9 cellular contexts compared by ENCODE assay signal in the genomic region with DNA sequence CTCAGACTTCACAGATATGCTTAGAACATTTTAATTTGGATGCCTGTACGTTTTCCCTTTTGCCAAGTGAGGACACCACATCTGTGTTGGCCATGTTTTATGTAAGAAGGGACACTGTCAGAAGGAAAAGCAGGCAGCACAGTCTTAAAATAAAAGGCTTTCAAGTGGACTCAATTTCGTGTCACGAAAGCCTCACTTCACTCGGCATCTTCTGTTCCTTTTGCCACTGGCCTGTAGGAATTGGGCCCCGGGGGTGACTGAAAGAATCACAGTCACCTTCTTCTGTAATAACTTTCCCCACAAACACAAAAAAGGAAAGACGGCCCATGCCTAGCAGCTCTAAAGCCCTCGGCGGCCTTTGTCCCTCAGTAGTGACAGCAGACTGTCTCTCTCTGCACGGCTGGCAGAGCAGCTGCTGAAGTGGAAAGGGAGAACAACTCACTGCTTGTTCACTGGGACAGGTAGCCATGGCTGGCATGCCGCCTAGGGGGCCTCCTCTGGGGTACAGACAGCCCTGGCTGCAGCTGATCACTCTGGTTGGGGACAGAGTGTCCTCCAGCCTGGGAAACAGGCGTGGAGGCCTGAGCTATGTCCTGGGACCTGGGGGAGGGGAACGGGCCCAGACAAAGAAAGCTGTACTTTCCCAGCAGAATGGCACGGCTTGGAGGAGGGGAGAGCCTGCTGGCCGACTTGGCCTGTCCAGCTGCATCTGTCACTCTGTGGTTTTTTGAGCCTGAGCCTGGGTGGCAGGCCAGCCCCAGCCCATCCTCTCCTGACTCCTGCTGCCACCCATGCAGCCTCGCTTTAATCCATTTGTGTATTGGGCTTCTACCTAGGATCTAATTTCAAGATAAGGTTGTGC. TPM values are rescaled to one million over a fixed set of nuclear protein-coding genes. Genes with fewer than 3 reads are reported as not detected.
DNase-seq lines count a peak whose midpoint lies in the region; ATAC-seq and TF ChIP-seq lines count a peak whose summit lies in the region.
"Had no signal": no experiment of that assay in that cellular context is flagged by ENCODE, and none has a peak within 500 bp of the region (broad histone marks: within the 10 kb centered on the region; RNA-seq: fewer than 3 reads in every experiment).

No MANE protein-coding gene starts in this region.

- H3K9me3 ChIP-seq in Caco-2 (no peaks in the 10 kb centered on the region), MM.1S (replicated peaks; ENCODE audit: insufficient read depth, low read length) (no peaks in the 10 kb centered on the region), gastroesophageal sphincter (no peaks in the 10 kb centered on the region)

- peak overlapping the region; percentile 71 for H3K9ac ChIP-seq in MM.1S (ENCODE audit: low read length)

- peaks cover 61% of the 10 kb centered on the region for H3K4me1 ChIP-seq in Caco-2
- H3K4me1 ChIP-seq in MM.1S (ENCODE audit: low read length), result peaks cover 62% of the 10 kb centered on the region
- H3K4me1 ChIP-seq in gastroesophageal sphincter, result peaks cover 0 to 94% (median 49%) of the 10 kb centered on the region in 3 donors

- no peaks in the 10 kb centered on the region for H4K20me1 ChIP-seq in MM.1S (ENCODE audit: insufficient read depth, low read length)

- DNase-seq in Caco-2 (peak in 1 of 2 experiments; percentile 55), MM.1S (peak; percentile 69), occipital lobe (lab: John Stamatoyannopoulos, UW) (peak; percentile 93), T-helper 9 cell (no peak)
- DNase-seq in central memory CD4-positive, alpha-beta T cell, result no peak
- DNase-seq in activated CD4-positive, alpha-beta T cell treated with anti-CD3 and anti-CD28 coated beads, Interleukin-2, amount 50 U/mL, for 1 hour, result no peak
- DNase-seq: naive B cell had no signal

- peak overlapping the region; percentile 54 for H3K27ac Mint-ChIP-seq in Caco-2 (ENCODE audit: unreplicated experiment)

- peak overlapping the region; percentile 50 for H2AFZ ChIP-seq in MM.1S (ENCODE audit: low read length)

- CTCF ChIA-PET in Caco-2 (lab: Charles Lee), result interaction anchor here (0.6 to 2.1 kb wide), 12 partner anchors 10 to 39 kb away, joined by 3 to 15 read pairs (median 4); no protein-coding TSS in a partner anchor

- TF ChIP-seq CTCF in Caco-2 (IDR thresholded peaks at IDR 0.05; ENCODE audit: insufficient read depth in 1 of 2, low read depth in 1 of 2, low read length in 1 of 2, severe bottlenecking in 1 of 2, unreplicated experiment in 1 of 2) (no peak), MM.1S (IDR thresholded peaks at IDR 0.05; ENCODE audit: low read length) (no peak), gastroesophageal sphincter (IDR thresholded peaks at IDR 0.05) (no peak)

- peak; percentile 2 for ATAC-seq in gastroesophageal sphincter
- ATAC-seq in HG03097 (IDR thresholded peaks at IDR 0.05; ENCODE audit: low FRiP score, unreplicated experiment), result no peak

- no peaks in the 10 kb centered on the region for H3K27me3 ChIP-seq in Caco-2 (replicated peaks; ENCODE audit: control insufficient read depth, insufficient read depth, low read length)
- H3K27me3 ChIP-seq in MM.1S (replicated peaks; ENCODE audit: insufficient read depth, low read length), result no peaks in the 10 kb centered on the region
- no peaks in the 10 kb centered on the region for H3K27me3 ChIP-seq in gastroesophageal sphincter

- peak overlapping the region; percentile 20 for H3K4me3 Mint-ChIP-seq in Caco-2 (ENCODE audit: unreplicated experiment)

- POLR2A ChIA-PET in Caco-2 (lab: Charles Lee), result interaction anchor here (0.6 to 1.2 kb wide), 2 partner anchors 15 to 98 kb away, joined by 3 to 7 read pairs; a partner anchor contains a TSS

- intact Hi-C loops in Caco-2 (cut with micrococcal nuclease; ENCODE audit: unreplicated experiment), result no loop called here

- H3K36me3 Mint-ChIP-seq in Caco-2 (ENCODE audit: insufficient read depth, unreplicated experiment), result peaks cover 16% of the 10 kb centered on the region
- H3K36me3 Mint-ChIP-seq: naive B cell had no signal

- H3K27ac ChIP-seq in MM.1S (ENCODE audit: low read length) (peak overlapping the region; percentile 87), gastroesophageal sphincter (peak overlapping the region; percentile 9 to 94 (median 78))

- no peak for TF ChIP-seq POLR2A in gastroesophageal sphincter (IDR thresholded peaks at IDR 0.05)

- H3K79me2 ChIP-seq in MM.1S (ENCODE audit: low read length), result peaks cover 91% of the 10 kb centered on the region

- 0 out of 2 replicates have a peak, but pooled peaks cover 2% of the 10 kb centered on the region for H3K36me3 ChIP-seq in Caco-2 (ENCODE audit: control insufficient read depth, insufficient read depth, low read length)
- H3K36me3 ChIP-seq in MM.1S (replicated peaks; ENCODE audit: insufficient read depth, low read length), result no peaks in the 10 kb centered on the region
- H3K36me3 ChIP-seq in gastroesophageal sphincter, result no peaks in the 10 kb centered on the region

- WGBS in gastroesophageal sphincter (ENCODE audit: low coverage in 1 of 2), 2 donors, result 64 to 65% methylated on average over 4 to 10 of the region's 15 CpGs

- no peaks in the 10 kb centered on the region for H3K9me2 ChIP-seq in MM.1S (replicated peaks; ENCODE audit: insufficient read depth, low read length)

- H3K9me3 Mint-ChIP-seq in Caco-2 (ENCODE audit: unreplicated experiment), result peaks cover 11% of the 10 kb centered on the region

- peaks cover 59% of the 10 kb centered on the region for H3F3A ChIP-seq in MM.1S (ENCODE audit: insufficient read depth, low read length)

- H3K4me3 ChIP-seq in Caco-2 (ENCODE audit: low read depth, low read length) (no peak overlapping the region), MM.1S (ENCODE audit: low read length) (peak overlapping the region; percentile 56), gastroesophageal sphincter (peak overlapping the region in 1 of 2 donors; percentile 82)

- no peak for TF ChIP-seq EP300 in gastroesophageal sphincter (IDR thresholded peaks at IDR 0.05)

- no TSS peak for BruUV-seq in Caco-2 (replicated peaks; lab: Mats Ljungman, UMichigan)

- no peaks in the 10 kb centered on the region for H3K27me3 Mint-ChIP-seq in Caco-2 (ENCODE audit: insufficient read depth, unreplicated experiment)

- peaks cover 55% of the 10 kb centered on the region for H3K4me1 Mint-ChIP-seq in Caco-2 (ENCODE audit: low read depth, unreplicated experiment)

- peak overlapping the region; percentile 97 for H3K4me2 ChIP-seq in MM.1S (ENCODE audit: low read depth, low read length)

RNA-seq across cellular contexts. Expression of a gene that starts 4.4 kb away (rescaled TPM):
- total RNA-seq in Caco-2 (2022) (40.8 and 55.6 TPM in 2 replicates), gastroesophageal sphincter (10 to 100 TPM; 23.5 to 57.7 (median 31.6) TPM), occipital lobe (7.2 TPM)

RNA-seq across cellular contexts. Expression of a gene that starts 14.6 kb away (rescaled TPM):
- 7.0 and 13.6 TPM in 2 replicates for total RNA-seq in Caco-2 (2022)
- 100 to 1,000 TPM in 2 of 4 donors, 10 to 100 TPM in 2; 48.3 to 428 (median 103) TPM for total RNA-seq in gastroesophageal sphincter
- 3.1 TPM for total RNA-seq in occipital lobe

RNA-seq across cellular contexts. Expression of a gene that starts 36.7 kb away (rescaled TPM):
- total RNA-seq in Caco-2 (2022) (46.5 and 60.8 TPM in 2 replicates), gastroesophageal sphincter (10 to 100 TPM; 19.2 to 35.6 (median 27.1) TPM), occipital lobe (48.8 TPM)

RNA-seq across cellular contexts. Expression of a gene that starts 52.9 kb away (rescaled TPM):
- total RNA-seq in Caco-2 (2022), result not detected in 2 replicates
- under 1 TPM in 1 of 4 donors, not detected in 3; 0.35 TPM for total RNA-seq in gastroesophageal sphincter
- total RNA-seq in occipital lobe, result 0.16 TPM

Comparison
In these comparisons a context has a peak if more than half of its experiments do, and no peak if none do; other contexts are left out.
1. DNase-seq: peak in MM.1S (single experiment) and occipital lobe (single experiment); none in central memory CD4-positive, alpha-beta T cell (single experiment), activated CD4-positive, alpha-beta T cell treated with anti-CD3 and anti-CD28 coated beads, Interleukin-2, amount 50 U/mL, for 1 hour (single experiment) and T-helper 9 cell (single experiment).